ENCODE assay signal across 27 cellular contexts in the genomic region with DNA sequence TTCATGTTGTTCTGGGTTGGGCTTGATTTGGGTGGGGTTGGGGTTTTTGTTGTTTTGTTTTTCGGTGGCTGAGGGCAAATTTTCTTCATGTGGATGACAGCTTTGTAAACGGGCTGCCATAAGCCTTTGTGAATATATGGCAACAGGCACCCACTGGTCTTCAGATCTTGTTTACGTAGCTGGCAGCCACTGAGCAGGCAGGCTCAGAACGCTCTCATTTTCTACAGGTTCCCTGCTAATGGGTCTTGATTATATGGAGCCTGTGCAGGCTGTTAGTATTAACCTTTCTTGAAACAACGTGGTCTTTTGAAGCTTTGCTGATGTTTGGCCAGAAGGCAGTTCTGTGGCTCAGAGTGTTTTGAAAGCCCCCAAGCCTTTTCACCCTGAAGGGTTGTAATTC.
DNase-seq lines count a peak whose midpoint lies in the region; ATAC-seq and TF ChIP-seq lines count a peak whose summit lies in the region.
"Had no signal": no experiment of that assay in that cellular context is flagged by ENCODE, and none has a peak within 500 bp of the region (broad histone marks: within the 10 kb centered on the region; RNA-seq: fewer than 3 reads in every experiment).

No MANE protein-coding gene starts in this region.

- no peak for TF ChIP-seq EP300 in neural cell (conservative IDR thresholded peaks at IDR 0.05; ENCODE audit: poor library complexity, severe bottlenecking)

- H4K20me1 ChIP-seq in neural cell (ENCODE audit: insufficient read depth): no peaks in the 10 kb centered on the region

- H3K9ac ChIP-seq in neural cell (ENCODE audit: low read length): no peak overlapping the region
- H3K9ac ChIP-seq: BLaER1 had no signal

- BruUV-seq in Caco-2 (replicated peaks; lab: Mats Ljungman, UMichigan): no TSS peak

- no peak for TF ChIP-seq POLR2A in thyroid gland (IDR thresholded peaks at IDR 0.05)

- peaks cover 52% of the 10 kb centered on the region for H3K4me1 Mint-ChIP-seq in Caco-2 (ENCODE audit: low read depth, unreplicated experiment)
- H3K4me1 Mint-ChIP-seq: activated CD4-positive, alpha-beta T cell treated with anti-CD3 and anti-CD28 coated beads, Interleukin-2, amount 10 ng/mL, durations not matched to agents 24 days and 14 days; central memory CD8-positive, alpha-beta T cell had no signal

- peak overlapping the region; percentile 8 for H3K4me3 Mint-ChIP-seq in Caco-2 (ENCODE audit: unreplicated experiment)
- H3K4me3 Mint-ChIP-seq: activated CD4-positive, alpha-beta T cell treated with anti-CD3 and anti-CD28 coated beads, Interleukin-2, amount 10 ng/mL, durations not matched to agents 24 days and 14 days; activated T-cell treated with anti-CD3 and anti-CD28 coated beads, Interleukin-2, amount 50 U/mL, for 24 hours; central memory CD8-positive, alpha-beta T cell; endodermal cell; HFFc6 had no signal

- H3K36me3 ChIP-seq in Caco-2 (ENCODE audit: control insufficient read depth, insufficient read depth, low read length) (peaks cover 8% of the 10 kb centered on the region), neural cell (ENCODE audit: insufficient read depth, low read length) (no peaks in the 10 kb centered on the region), thyroid gland (no peaks in the 10 kb centered on the region)
- H3K36me3 ChIP-seq: upper lobe of left lung had no signal

- CTCF ChIA-PET in Caco-2 (lab: Charles Lee): no interaction called here
- CTCF ChIA-PET in RWPE1 (lab: Yijun Ruan, JAX): interaction anchor here (0.6 kb wide), 1 partner anchor 563 kb away, joined by 3 read pairs; no protein-coding TSS in a partner anchor

- no peak for TF ChIP-seq RAD21 in neural cell (conservative IDR thresholded peaks at IDR 0.05)

- H3K4me1 ChIP-seq in Caco-2 (peaks cover 59% of the 10 kb centered on the region), thyroid gland (peaks cover 44 to 70% of the 10 kb centered on the region in 2 donors)

- H3K27ac ChIP-seq in RWPE1 (0 out of 2 replicates have a peak overlapping the region, but pooled peaks have one; percentile 10), neural cell (ENCODE audit: low read length) (peak overlapping the region; percentile 24), thyroid gland (peak overlapping the region in 1 of 3 donors; percentile 90)
- H3K27ac ChIP-seq: BLaER1, left lung, upper lobe of left lung had no signal

- 82 to 84% methylated on average over 5 of the region's 5 CpGs for WGBS in thyroid gland, 2 donors

- H3K4me3 ChIP-seq in Caco-2 (ENCODE audit: low read depth, low read length) (no peak overlapping the region), neural cell (ENCODE audit: low read length) (no peak overlapping the region), thyroid gland (replicated peaks in 1 of 3) (no peak overlapping the region), foreskin fibroblast (ENCODE audit: low read depth in 1 of 2, low read length in 2 of 2) (no peak overlapping the region)
- H3K4me3 ChIP-seq: BLaER1, left lung, upper lobe of left lung had no signal

- no peaks in the 10 kb centered on the region for H3K9me3 Mint-ChIP-seq in Caco-2 (ENCODE audit: unreplicated experiment)
- H3K9me3 Mint-ChIP-seq: activated CD4-positive, alpha-beta T cell treated with anti-CD3 and anti-CD28 coated beads, Interleukin-2, amount 10 ng/mL, durations not matched to agents 24 days and 14 days; activated T-cell treated with anti-CD3 and anti-CD28 coated beads, Interleukin-2, amount 50 U/mL, for 24 hours; central memory CD8-positive, alpha-beta T cell; endodermal cell; HFFc6 had no signal

- POLR2A ChIA-PET in Caco-2 (lab: Charles Lee): no interaction called here
- POLR2A ChIA-PET in RWPE1 (lab: Yijun Ruan, JAX; ENCODE audit: low non-redundant PET): no interaction called here

- DNase-seq in Caco-2 (no peak), NCI-H146 (lab: John Stamatoyannopoulos, UW) (peak; percentile 35), RWPE1 (ENCODE audit: low spot score) (no peak), thyroid gland (no peak), foreskin fibroblast (no peak)
- no peak for DNase-seq in activated CD4-positive, CD25-positive, alpha-beta regulatory T cell (lab: John Stamatoyannopoulos, UW)
- DNase-seq: activated CD4-positive, alpha-beta T cell treated with anti-CD3 and anti-CD28 coated beads, Interleukin-2, amount 10 ng/mL, durations not matched to agents 24 days and 14 days; activated naive CD4-positive, alpha-beta T cell; activated T-cell treated with anti-CD3 and anti-CD28 coated beads, Interleukin-2, amount 50 U/mL, for 24 hours; dermis blood vessel endothelial cell; DMS153; endodermal cell; glutamatergic neuron; HFFc6; KBM-7; left lung; mesendoderm; NCI-H1436; nucleus accumbens; stimulated activated CD4-positive, alpha-beta T cell treated with anti-CD3 and anti-CD28 coated beads, Interleukin-15, amount 100 ng/mL, for 24 hours; stimulated activated CD4-positive, alpha-beta T cell treated with anti-CD3 and anti-CD28 coated beads, Interleukin-4, amount 100 ng/mL, for 4 hours; T1000; upper lobe of left lung had no signal

- TF ChIP-seq CTCF in Caco-2 (IDR thresholded peaks at IDR 0.05; ENCODE audit: insufficient read depth in 1 of 2, low read depth in 1 of 2, low read length in 1 of 2, severe bottlenecking in 1 of 2, unreplicated experiment in 1 of 2) (no peak), RWPE1 (conservative IDR thresholded peaks at IDR 0.05; ENCODE audit: low read depth) (no peak), neural cell (IDR thresholded peaks at IDR 0.05; ENCODE audit: poor library complexity, severe bottlenecking) (no peak), thyroid gland (IDR thresholded peaks at IDR 0.05) (no peak), foreskin fibroblast (IDR thresholded peaks at IDR 0.05; ENCODE audit: low read depth, low read length) (no peak)

- no peak for ATAC-seq in HG03442 (IDR thresholded peaks at IDR 0.05; ENCODE audit: unreplicated experiment)
- ATAC-seq: left lung had no signal

- no peak overlapping the region for H3K27ac Mint-ChIP-seq in Caco-2 (ENCODE audit: unreplicated experiment)
- H3K27ac Mint-ChIP-seq: activated CD4-positive, alpha-beta T cell treated with anti-CD3 and anti-CD28 coated beads, Interleukin-2, amount 10 ng/mL, durations not matched to agents 24 days and 14 days; activated T-cell treated with anti-CD3 and anti-CD28 coated beads, Interleukin-2, amount 50 U/mL, for 24 hours; endodermal cell had no signal

- no peaks in the 10 kb centered on the region for H3K27me3 Mint-ChIP-seq in Caco-2 (ENCODE audit: insufficient read depth, unreplicated experiment)
- H3K27me3 Mint-ChIP-seq: activated CD4-positive, alpha-beta T cell treated with anti-CD3 and anti-CD28 coated beads, Interleukin-2, amount 10 ng/mL, durations not matched to agents 24 days and 14 days had no signal

- H3K9me3 ChIP-seq in Caco-2: no peaks in the 10 kb centered on the region
- H3K9me3 ChIP-seq in neural cell (ENCODE audit: low read length): no peaks in the 10 kb centered on the region
- H3K9me3 ChIP-seq in thyroid gland: no peaks in the 10 kb centered on the region
- H3K9me3 ChIP-seq: BLaER1, left lung, upper lobe of left lung had no signal

- H3K36me3 Mint-ChIP-seq in Caco-2 (ENCODE audit: insufficient read depth, unreplicated experiment): peaks cover 95% of the 10 kb centered on the region

- H2AFZ ChIP-seq in neural cell (ENCODE audit: low read depth, low read length): no peak overlapping the region

- H3K27me3 ChIP-seq in Caco-2 (replicated peaks; ENCODE audit: control insufficient read depth, insufficient read depth, low read length) (no peaks in the 10 kb centered on the region), neural cell (ENCODE audit: insufficient read depth, low read depth, low read length) (no peaks in the 10 kb centered on the region), thyroid gland (no peaks in the 10 kb centered on the region)
- H3K27me3 ChIP-seq: left lung, upper lobe of left lung had no signal

- no peak overlapping the region for H3K4me2 ChIP-seq in neural cell (ENCODE audit: low read length)

- no peaks in the 10 kb centered on the region for H3K79me2 ChIP-seq in neural cell (replicated peaks; ENCODE audit: insufficient read depth, low read length)

- H3F3A ChIP-seq in neural cell (ENCODE audit: insufficient read depth, low read length, poor library complexity, severe bottlenecking): no peaks in the 10 kb centered on the region

- intact Hi-C loops in Caco-2 (cut with micrococcal nuclease; ENCODE audit: unreplicated experiment): loop anchor here (10.0 kb wide), 1 partner anchor 117 kb away; no protein-coding TSS in a partner anchor
- intact Hi-C loops in thyroid gland (cut with DNase I): no loop called here

- no peaks in the 10 kb centered on the region for H3K9me2 ChIP-seq in neural cell (ENCODE audit: insufficient read depth, low read length)

TF ChIP-seq in neural cell, 6 proteins besides CTCF, POLR2A, EP300 and RAD21 (continues in another document):
- no peak for TF ChIP-seq MXI1 (conservative IDR thresholded peaks at IDR 0.05; ENCODE audit: poor library complexity, severe bottlenecking)
- TF ChIP-seq, protein P1, sequence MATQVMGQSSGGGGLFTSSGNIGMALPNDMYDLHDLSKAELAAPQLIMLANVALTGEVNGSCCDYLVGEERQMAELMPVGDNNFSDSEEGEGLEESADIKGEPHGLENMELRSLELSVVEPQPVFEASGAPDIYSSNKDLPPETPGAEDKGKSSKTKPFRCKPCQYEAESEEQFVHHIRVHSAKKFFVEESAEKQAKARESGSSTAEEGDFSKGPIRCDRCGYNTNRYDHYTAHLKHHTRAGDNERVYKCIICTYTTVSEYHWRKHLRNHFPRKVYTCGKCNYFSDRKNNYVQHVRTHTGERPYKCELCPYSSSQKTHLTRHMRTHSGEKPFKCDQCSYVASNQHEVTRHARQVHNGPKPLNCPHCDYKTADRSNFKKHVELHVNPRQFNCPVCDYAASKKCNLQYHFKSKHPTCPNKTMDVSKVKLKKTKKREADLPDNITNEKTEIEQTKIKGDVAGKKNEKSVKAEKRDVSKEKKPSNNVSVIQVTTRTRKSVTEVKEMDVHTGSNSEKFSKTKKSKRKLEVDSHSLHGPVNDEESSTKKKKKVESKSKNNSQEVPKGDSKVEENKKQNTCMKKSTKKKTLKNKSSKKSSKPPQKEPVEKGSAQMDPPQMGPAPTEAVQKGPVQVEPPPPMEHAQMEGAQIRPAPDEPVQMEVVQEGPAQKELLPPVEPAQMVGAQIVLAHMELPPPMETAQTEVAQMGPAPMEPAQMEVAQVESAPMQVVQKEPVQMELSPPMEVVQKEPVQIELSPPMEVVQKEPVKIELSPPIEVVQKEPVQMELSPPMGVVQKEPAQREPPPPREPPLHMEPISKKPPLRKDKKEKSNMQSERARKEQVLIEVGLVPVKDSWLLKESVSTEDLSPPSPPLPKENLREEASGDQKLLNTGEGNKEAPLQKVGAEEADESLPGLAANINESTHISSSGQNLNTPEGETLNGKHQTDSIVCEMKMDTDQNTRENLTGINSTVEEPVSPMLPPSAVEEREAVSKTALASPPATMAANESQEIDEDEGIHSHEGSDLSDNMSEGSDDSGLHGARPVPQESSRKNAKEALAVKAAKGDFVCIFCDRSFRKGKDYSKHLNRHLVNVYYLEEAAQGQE (IDR thresholded peaks at IDR 0.05; ENCODE audit: borderline replicate concordance): no peak
- no peak for TF ChIP-seq SMC3 (conservative IDR thresholded peaks at IDR 0.05; ENCODE audit: poor library complexity)
- TF ChIP-seq EZH2 (IDR thresholded peaks at IDR 0.05; ENCODE audit: borderline replicate concordance, insufficient read depth, low read length, poor library complexity, severe bottlenecking): no peak
- TF ChIP-seq POLR2AphosphoS5 (IDR thresholded peaks at IDR 0.05): peak; percentile 32
